Comparison of ENCODE assay signal across 8 cellular contexts in the genomic region with DNA sequence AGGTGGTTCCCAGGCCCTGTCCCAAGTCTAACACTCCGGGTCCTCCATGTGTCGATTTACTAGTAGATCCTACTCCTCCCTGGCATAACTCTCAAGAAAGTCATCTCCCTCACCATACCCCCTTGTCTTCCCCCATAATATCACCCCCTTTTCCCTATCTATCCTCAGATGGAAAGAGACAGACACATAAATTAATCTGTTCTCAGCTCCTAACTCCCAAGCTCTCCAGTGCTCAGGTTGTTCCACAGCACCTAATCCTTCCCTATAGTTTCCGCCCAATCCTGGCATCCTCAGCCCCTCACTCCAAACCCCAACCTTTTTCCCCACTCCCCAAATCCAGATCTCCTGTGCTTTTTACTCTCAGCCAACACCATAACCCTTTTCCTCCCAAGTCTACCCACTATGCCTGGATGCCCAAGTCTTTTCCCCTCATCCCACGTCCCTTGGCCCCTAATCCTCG. TPM values are rescaled to one million over a fixed set of nuclear protein-coding genes. Genes with fewer than 3 reads are reported as not detected.
DNase-seq lines count a peak whose midpoint lies in the region; ATAC-seq, FAIRE-seq and TF ChIP-seq lines count a peak whose summit lies in the region.

No MANE protein-coding gene starts in this region.

- RAD21 ChIA-PET in HCT116 (lab: Charles Lee; ENCODE audit: low non-redundant PET in 1 of 2, low total read pairs in 2 of 2, uncharacterized antibody in 2 of 2, unreplicated experiment in 2 of 2) = interaction anchor here in 1 of 2 experiments (1.1 kb wide), 1 partner anchor 80 kb away, joined by 4 read pairs; no protein-coding TSS in a partner anchor

- POLR2A ChIA-PET in HCT116 (lab: Charles Lee) = interaction anchor here (1.2 kb wide), 1 partner anchor 62 kb away, joined by 3 read pairs; a partner anchor contains a TSS

- H3K9ac ChIP-seq in HCT116 (ENCODE audit: low read length) = peak overlapping the region; percentile 98
- peak overlapping the region; percentile 91 to 98 (median 96) for H3K9ac ChIP-seq in skeletal muscle tissue (ENCODE audit: low read depth in 1 of 3, low read length in 3 of 3)

- peak overlapping the region; percentile 84 for H3K4me3 Mint-ChIP-seq in glutamatergic neuron (ENCODE audit: unreplicated experiment)

- intact Hi-C loops in HCT116 (cut with micrococcal nuclease) = loop anchor here (2.0 kb wide), 1 partner anchor 61 kb away; a partner anchor contains a TSS

- peaks cover 5% of the 10 kb centered on the region for H3K9me3 Mint-ChIP-seq in glutamatergic neuron (ENCODE audit: unreplicated experiment)

- TF ChIP-seq RAD21 in HCT116 (IDR thresholded peaks at IDR 0.05; ENCODE audit: low read depth) = no peak

- H3K4me1 ChIP-seq in HCT116 (ENCODE audit: control insufficient read depth in 1 of 2, insufficient read depth in 2 of 2, low read length in 2 of 2) (peaks cover 0 to 18% of the 10 kb centered on the region in 2 experiments; a peak in 3 of 4 replicates), skeletal muscle tissue (ENCODE audit: control insufficient read depth in 3 of 3, insufficient read depth in 3 of 3, low read length in 3 of 3) (peaks cover 19 to 40% (median 28%) of the 10 kb centered on the region in 3 donors)

- H3K36me3 ChIP-seq in HCT116 (ENCODE audit: control insufficient read depth in 1 of 2, insufficient read depth in 2 of 2, low read length in 2 of 2) = no peaks in the 10 kb centered on the region
- H3K36me3 ChIP-seq in skeletal muscle tissue (ENCODE audit: control insufficient read depth in 3 of 3, insufficient read depth in 3 of 3, low read length in 3 of 3) = no peaks in the 10 kb centered on the region

- H2AFZ ChIP-seq in HCT116 (ENCODE audit: low read depth, low read length, poor library complexity, severe bottlenecking) = no peak overlapping the region

- no peak for TF ChIP-seq POLR2A in HCT116 (IDR thresholded peaks at IDR 0.05; ENCODE audit: borderline replicate concordance, extremely low read depth, insufficient read depth, insufficient read length)

- no peaks in the 10 kb centered on the region for H3K9me2 ChIP-seq in HCT116 (ENCODE audit: insufficient read depth)

- no peaks in the 10 kb centered on the region for H3K9me3 ChIP-seq in HCT116 (ENCODE audit: control insufficient read depth in 1 of 2, insufficient read depth in 1 of 2, low read depth in 1 of 2, low read length in 2 of 2)
- no peaks in the 10 kb centered on the region for H3K9me3 ChIP-seq in skeletal muscle tissue (ENCODE audit: control insufficient read depth in 3 of 3, low read length in 3 of 3)

- peaks cover 57% of the 10 kb centered on the region for H3K79me2 ChIP-seq in HCT116 (ENCODE audit: insufficient read depth, low read length)

- H3K4me1 Mint-ChIP-seq in glutamatergic neuron (ENCODE audit: low read depth, unreplicated experiment) = peaks cover 13% of the 10 kb centered on the region

- no peak for DNase-seq in HCT116 (ENCODE audit: low read depth, low spot score)
- no peak for DNase-seq in glutamatergic neuron
- DNase-seq in HUDEP-2 (lab: John Stamatoyannopoulos, UW; ENCODE audit: unreplicated experiment in 76 of 76) = no peak
- DNase-seq in frontal cortex (ENCODE audit: low spot score in 2 of 2) = no peak
- DNase-seq in mucosa of gallbladder (ENCODE audit: low spot score) = no peak

- no peak for FAIRE-seq in frontal cortex (lab: Jason Lieb, UNC)

- ATAC-seq in HCT116 (no peak), HG03442 (IDR thresholded peaks at IDR 0.05; ENCODE audit: unreplicated experiment) (no peak)

- no peak for TF ChIP-seq CTCF in HCT116 (IDR thresholded peaks at IDR 0.05 in 2 of 3, conservative IDR thresholded peaks at IDR 0.05 in 1 of 3; ENCODE audit: borderline replicate concordance in 1 of 3, insufficient read depth in 1 of 3, low read depth in 2 of 3, low read length in 2 of 3)
- TF ChIP-seq CTCF in VCaP (conservative IDR thresholded peaks at IDR 0.05) = no peak
- TF ChIP-seq CTCF in glutamatergic neuron (IDR thresholded peaks at IDR 0.05; ENCODE audit: partially characterized antibody, unreplicated experiment) = no peak

- no peaks in the 10 kb centered on the region for H3K27me3 ChIP-seq in HCT116 (ENCODE audit: insufficient read depth, low read length)
- H3K27me3 ChIP-seq in skeletal muscle tissue (ENCODE audit: control insufficient read depth in 3 of 3, insufficient read depth in 3 of 3, low read length in 3 of 3) = no peaks in the 10 kb centered on the region

- H3K36me3 Mint-ChIP-seq in glutamatergic neuron (ENCODE audit: unreplicated experiment) = no peaks in the 10 kb centered on the region

- peaks cover 6% of the 10 kb centered on the region for H3K27me3 Mint-ChIP-seq in glutamatergic neuron (ENCODE audit: unreplicated experiment)

- CTCF ChIA-PET in HCT116 (lab: Charles Lee) = no interaction called here

- peak overlapping the region; percentile 80 for H3K4me2 ChIP-seq in HCT116 (ENCODE audit: low read length)

- no TSS peak for BruUV-seq in HCT116 (replicated peaks; lab: Mats Ljungman, UMichigan)

- H4K20me1 ChIP-seq in HCT116 (ENCODE audit: insufficient read depth) = no peaks in the 10 kb centered on the region

- H3K27ac ChIP-seq in HCT116 (ENCODE audit: low read depth, low read length) (peak overlapping the region; percentile 70), VCaP (peak overlapping the region; percentile 89), skeletal muscle tissue (ENCODE audit: low read depth, low read length) (peak overlapping the region; percentile 97)

- H3K4me3 ChIP-seq in HCT116 (replicated peaks in 1 of 2; ENCODE audit: low read depth in 1 of 2, low read length in 2 of 2) = peak overlapping the region; percentile 93 to 99
- H3K4me3 ChIP-seq in skeletal muscle tissue (ENCODE audit: low read length in 3 of 3) = peak overlapping the region; percentile 80 to 94 (median 90)

- peak overlapping the region; percentile 29 for H3K27ac Mint-ChIP-seq in glutamatergic neuron (ENCODE audit: unreplicated experiment)

TF ChIP-seq in HCT116, 20 proteins besides CTCF, POLR2A, EP300 and RAD21:
- no peak for TF ChIP-seq SP1 (IDR thresholded peaks at IDR 0.05; ENCODE audit: low read depth)
TF ChIP-seq in HCT116: peak in this region for 0.

RNA-seq across cellular contexts. Expression of a gene that starts 0.8 kb away (rescaled TPM):
- total RNA-seq in HCT116 (2021; ENCODE audit: unreplicated experiment) (51.9 TPM), glutamatergic neuron (ENCODE audit: unreplicated experiment) (37.7 TPM), skeletal muscle tissue (64.7 TPM), frontal cortex (21.2 TPM), mucosa of gallbladder (89.5 TPM)
- 32.0 and 35.1 TPM in 2 replicates for polyA plus RNA-seq in HCT116 (2012)
